Comparison of ENCODE assay signal across 8 cellular contexts in the genomic region with DNA sequence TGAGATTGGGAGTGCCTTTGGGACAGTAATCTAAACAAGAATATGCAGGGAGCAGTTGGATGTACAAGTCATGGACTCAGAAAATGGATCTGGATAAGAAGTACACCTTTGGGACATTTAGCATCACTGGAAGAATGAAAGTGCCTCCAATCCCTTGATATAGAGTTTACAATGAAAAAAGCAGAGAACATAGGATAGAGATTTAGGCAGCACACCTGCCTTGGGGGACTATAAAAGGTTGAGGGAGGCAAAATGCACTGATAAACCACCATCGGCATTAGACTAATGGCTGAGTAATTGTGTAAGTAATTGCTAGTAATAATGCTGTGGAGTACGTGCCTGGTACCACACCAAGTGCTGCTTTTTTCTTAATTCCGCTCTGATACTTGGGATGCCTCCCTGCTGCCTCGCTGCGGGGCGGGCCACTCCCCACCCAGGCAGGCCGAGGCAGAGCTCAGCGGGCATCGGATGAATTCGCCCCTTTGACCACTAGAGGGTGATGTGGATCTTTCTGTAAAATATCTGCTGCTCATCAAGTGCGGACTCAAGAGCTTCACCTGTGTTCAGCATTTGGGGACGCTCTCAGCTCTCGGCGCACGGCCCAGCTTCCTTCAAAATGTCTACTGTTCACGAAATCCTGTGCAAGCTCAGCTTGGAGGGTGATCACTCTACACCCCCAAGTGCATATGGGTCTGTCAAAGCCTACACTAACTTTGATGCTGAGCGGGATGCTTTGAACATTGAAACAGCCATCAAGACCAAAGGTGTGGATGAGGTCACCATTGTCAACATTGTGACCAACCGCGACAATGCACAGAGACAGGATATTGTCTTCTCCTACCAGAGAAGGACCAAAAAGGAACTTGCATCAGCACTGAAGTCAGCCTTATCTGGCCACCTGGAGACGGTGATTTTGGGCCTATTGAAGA.
DNase-seq lines count a peak whose midpoint lies in the region; ATAC-seq and TF ChIP-seq lines count a peak whose summit lies in the region.

No MANE protein-coding gene starts in this region.

- H2AFZ ChIP-seq in OCI-LY3 (ENCODE audit: low read depth, low read length) = 0 out of 2 replicates have a peak overlapping the region, but pooled peaks have one; percentile 70

- no peak overlapping the region for H3K4me3 Mint-ChIP-seq in natural killer cell treated with Interleukin-12 subunit alpha and Interleukin-12 subunit beta and Interleukin-15 and Interleukin-18, amount 100 ng/mL, for 72 hours

- H3K27me3 Mint-ChIP-seq in natural killer cell treated with Interleukin-12 subunit alpha and Interleukin-12 subunit beta and Interleukin-15 and Interleukin-18, amount 100 ng/mL, for 72 hours = peaks cover 18 to 50% of the 10 kb centered on the region in 2 donors

- no peaks in the 10 kb centered on the region for H3K9me3 Mint-ChIP-seq in natural killer cell treated with Interleukin-12 subunit alpha and Interleukin-12 subunit beta and Interleukin-15 and Interleukin-18, amount 100 ng/mL, for 72 hours

- peaks cover 4 to 6% of the 10 kb centered on the region in 2 donors for H3K4me1 Mint-ChIP-seq in natural killer cell treated with Interleukin-12 subunit alpha and Interleukin-12 subunit beta and Interleukin-15 and Interleukin-18, amount 100 ng/mL, for 72 hours (ENCODE audit: low read depth in 2 of 2)

- intact Hi-C loops in esophagus squamous epithelium (cut with DNase I) = loop anchor here (5.0 kb wide), 1 partner anchor 98 kb away; no protein-coding TSS in a partner anchor

- DNase-seq in AG09309 (ENCODE audit: low read depth) = peak; percentile 13
- DNase-seq in HT1080 (ENCODE audit: low read depth) = peak; percentile 78
- peak; percentile 62 for DNase-seq in activated T-cell treated with anti-CD3 and anti-CD28 coated beads for 24 hours (ENCODE audit: low read depth)
- DNase-seq in esophagus squamous epithelium (lab: John Stamatoyannopoulos, UW) = no peak
- peak; percentile 69 for DNase-seq in natural killer cell treated with Interleukin-12 subunit alpha and Interleukin-12 subunit beta and Interleukin-15 and Interleukin-18, amount 100 ng/mL, for 72 hours (ENCODE audit: low spot score)
- peak; percentile 46 for DNase-seq in stimulated activated naive CD4-positive, alpha-beta T cell treated with Interleukin-2 at 50 U/mL for 16 hours (lab: John Stamatoyannopoulos, UW)

- TF ChIP-seq POLR2A in esophagus squamous epithelium (IDR thresholded peaks at IDR 0.05) = no peak

- H3K36me3 Mint-ChIP-seq in natural killer cell treated with Interleukin-12 subunit alpha and Interleukin-12 subunit beta and Interleukin-15 and Interleukin-18, amount 100 ng/mL, for 72 hours = no peaks in the 10 kb centered on the region

- 0 out of 2 replicates have a peak, but pooled peaks cover 3% of the 10 kb centered on the region for H3K4me1 ChIP-seq in OCI-LY3 (ENCODE audit: low read length)
- H3K4me1 ChIP-seq in esophagus squamous epithelium = peaks cover 0 to 27% (median 4%) of the 10 kb centered on the region in 3 donors

- no peak overlapping the region for H3K9ac ChIP-seq in OCI-LY3 (ENCODE audit: low read length)

- no peak overlapping the region for H3K27ac Mint-ChIP-seq in natural killer cell treated with Interleukin-12 subunit alpha and Interleukin-12 subunit beta and Interleukin-15 and Interleukin-18, amount 100 ng/mL, for 72 hours

- peak; percentile 68 for ATAC-seq in GM18867 (IDR thresholded peaks at IDR 0.05; ENCODE audit: unreplicated experiment)
- ATAC-seq in natural killer cell treated with Interleukin-12 subunit alpha and Interleukin-12 subunit beta and Interleukin-15 and Interleukin-18, amount 100 ng/mL, for 72 hours = peak; percentile 87 to 89

- H3K36me3 ChIP-seq in OCI-LY3 (replicated peaks; ENCODE audit: low read depth, low read length) = no peaks in the 10 kb centered on the region
- no peaks in the 10 kb centered on the region for H3K36me3 ChIP-seq in esophagus squamous epithelium

- no peak overlapping the region for H3K4me3 ChIP-seq in AG09309 (ENCODE audit: control insufficient read depth, low read depth, low read length)
- peak overlapping the region; percentile 46 for H3K4me3 ChIP-seq in OCI-LY3 (ENCODE audit: low read length)
- no peak overlapping the region for H3K4me3 ChIP-seq in esophagus squamous epithelium

- H3K27ac ChIP-seq in OCI-LY3 (ENCODE audit: low read length) (no peak overlapping the region), esophagus squamous epithelium (no peak overlapping the region)

- H3K79me2 ChIP-seq in OCI-LY3 (ENCODE audit: low read length) = no peaks in the 10 kb centered on the region

- 16 to 18% methylated on average over 19 to 20 of the region's 20 CpGs for WGBS in esophagus squamous epithelium, 2 donors

- no peaks in the 10 kb centered on the region for H4K20me1 ChIP-seq in OCI-LY3 (ENCODE audit: insufficient read depth, low read length)

- H3K27me3 ChIP-seq in OCI-LY3 (ENCODE audit: low read depth, low read length) = peaks cover 22% of the 10 kb centered on the region; the same call in 1 of the 2 replicates
- peaks cover 0 to 23% (median 0%) of the 10 kb centered on the region in 4 donors for H3K27me3 ChIP-seq in esophagus squamous epithelium

- H3K9me3 ChIP-seq in OCI-LY3 (ENCODE audit: insufficient read depth, low read length) = no peaks in the 10 kb centered on the region
- H3K9me3 ChIP-seq in esophagus squamous epithelium = no peaks in the 10 kb centered on the region

- TF ChIP-seq CTCF in AG09309 (IDR thresholded peaks at IDR 0.05; ENCODE audit: control insufficient read depth, insufficient read depth, low read depth, low read length, missing control alignments) (peak; percentile 85), OCI-LY3 (IDR thresholded peaks at IDR 0.05; ENCODE audit: low read depth, low read length) (peak; percentile 78), esophagus squamous epithelium (IDR thresholded peaks at IDR 0.05) (peak; percentile 76 to 92 (median 84))

- peak overlapping the region; percentile 79 for H3K4me2 ChIP-seq in OCI-LY3 (ENCODE audit: low read length)
